Comparison of ENCODE assay signal across 26 cellular contexts in genomic region chr4:171002246-171002645, GRCh38.
"Had no signal": no experiment of that assay in that cellular context is flagged by ENCODE, and none has a peak within 500 bp of the region (broad histone marks: within the 10 kb centered on the region; RNA-seq: fewer than 3 reads in every experiment).

No MANE protein-coding gene starts in this region.

- H3K36me3 ChIP-seq: ascending aorta, gastrocnemius medialis, heart left ventricle had no signal

- H3K27ac ChIP-seq: ascending aorta, gastrocnemius medialis, heart left ventricle had no signal

- H3K4me1 ChIP-seq: ascending aorta, gastrocnemius medialis, heart left ventricle had no signal

- H3K9me3 ChIP-seq: ascending aorta, gastrocnemius medialis had no signal

- H3K27me3 ChIP-seq: ascending aorta, gastrocnemius medialis, heart left ventricle had no signal

- ATAC-seq: activated CD4-positive, alpha-beta T cell treated with anti-CD3 and anti-CD28 coated beads for 36 hours; activated naive CD4-positive, alpha-beta T cell treated with anti-CD3 and anti-CD28 coated beads, Interleukin-2, amount 50 U/mL, for 72 hours; activated T-cell treated with anti-CD3 and anti-CD28 coated beads, Interleukin-2, amount 50 U/mL, for 72 hours; esophagus mucosa; gastrocnemius medialis; heart left ventricle had no signal

- FAIRE-seq: bronchial epithelial cell had no signal

- DNase-seq: activated CD4-positive, alpha-beta memory T cell treated with anti-CD3 and anti-CD28 coated beads, Interleukin-2, amount 10 ng/mL, durations not matched to agents 7 days and 5 days; activated CD4-positive, alpha-beta T cell treated with anti-CD3 and anti-CD28 coated beads for 36 hours; activated CD4-positive, alpha-beta T cell treated with anti-CD3 and anti-CD28 coated beads, Interleukin-2, amount 10 ng/mL, durations not matched to agents 7 days and 5 days; activated CD4-positive, alpha-beta T cell treated with anti-CD3 and anti-CD28 coated beads, Interleukin-2, amount 50 U/mL, for 4 hours; activated CD4-positive, CD25-positive, alpha-beta regulatory T cell; activated CD4-positive, CD25-positive, alpha-beta regulatory T cell treated with anti-CD3 and anti-CD28 coated beads, Interleukin-2, amount 50 U/mL, for 72 hours; activated CD8-positive, alpha-beta memory T cell treated with anti-CD3 and anti-CD28 coated beads, Interleukin-2, amount 50 U/mL, for 48 hours; activated gamma-delta T cell; activated naive CD4-positive, alpha-beta T cell; activated naive CD4-positive, alpha-beta T cell treated with anti-CD3 and anti-CD28 coated beads, Interleukin-2, amount 10 ng/mL, durations not matched to agents 7 days and 5 days; activated naive CD8-positive, alpha-beta T cell treated with anti-CD3 and anti-CD28 coated beads, Interleukin-2, amount 10 ng/mL, durations not matched to agents 7 days and 5 days; activated T-cell treated with anti-CD3 and anti-CD28 coated beads for 4 hours; activated T-cell treated with anti-CD3 and anti-CD28 coated beads, Interleukin-2, amount 50 U/mL, for 24 hours; activated T-cell treated with anti-CD3 and anti-CD28 coated beads, Interleukin-2, amount 50 U/mL, for 72 hours; cortex of kidney; dermis blood vessel endothelial cell; effector CD8-positive, alpha-beta T cell; foreskin fibroblast; gastrocnemius medialis; glutamatergic neuron; heart left ventricle; T-helper 2 cell had no signal

- H3K4me3 ChIP-seq: ascending aorta, gastrocnemius medialis, heart left ventricle had no signal
